Comparison of ENCODE assay signal across 1 cellular context in the genomic region with DNA sequence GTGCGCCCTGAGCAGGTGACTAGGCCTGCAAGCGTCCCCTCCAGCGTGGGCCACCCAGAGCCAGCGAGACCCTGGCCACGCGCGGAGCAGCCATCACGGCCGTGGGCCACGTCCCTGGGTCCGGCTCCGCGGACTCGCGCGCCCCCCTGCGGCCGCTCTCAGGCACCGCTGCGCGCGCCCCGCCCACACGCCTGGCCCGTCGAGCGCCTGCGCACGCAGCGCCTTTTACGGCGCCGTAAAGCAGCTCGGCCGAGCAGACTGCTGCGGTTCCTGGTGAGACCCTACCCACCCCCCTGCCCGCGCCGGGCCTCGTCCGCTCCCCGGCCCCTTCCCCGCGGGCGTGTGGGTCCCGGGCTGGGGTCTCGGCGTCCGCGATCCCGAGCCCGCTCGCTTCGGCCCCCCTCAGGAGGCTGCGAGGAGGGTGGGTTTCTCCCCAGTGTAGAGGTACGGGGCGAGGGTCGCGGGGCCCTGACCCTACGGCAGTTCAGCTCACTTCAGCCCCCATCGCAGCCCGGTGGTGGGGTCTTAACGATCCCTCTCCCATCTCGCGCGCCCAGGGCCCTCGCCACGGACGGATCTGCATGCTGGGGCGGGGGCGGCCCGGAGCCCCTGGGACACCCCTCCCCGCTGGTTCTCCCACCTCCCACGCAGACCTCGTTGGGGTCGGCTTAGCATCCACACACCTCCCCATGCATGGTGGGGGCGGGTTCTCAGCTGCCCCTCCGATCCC.
A peak's percentile ranks its signal among the peaks of the same experiment; 100 is the strongest.
TF ChIP-seq lines count a peak whose summit lies in the region.

A gene (plus strand): TSS at position 228 of the 730 bp plus-strand sequence. CDS start 1,421 bp downstream, outside the sequence.

TF ChIP-seq in GM23338, 12 proteins besides CTCF, POLR2A, EP300 and RAD21 (continued from another document):
- TF ChIP-seq, protein P1, sequence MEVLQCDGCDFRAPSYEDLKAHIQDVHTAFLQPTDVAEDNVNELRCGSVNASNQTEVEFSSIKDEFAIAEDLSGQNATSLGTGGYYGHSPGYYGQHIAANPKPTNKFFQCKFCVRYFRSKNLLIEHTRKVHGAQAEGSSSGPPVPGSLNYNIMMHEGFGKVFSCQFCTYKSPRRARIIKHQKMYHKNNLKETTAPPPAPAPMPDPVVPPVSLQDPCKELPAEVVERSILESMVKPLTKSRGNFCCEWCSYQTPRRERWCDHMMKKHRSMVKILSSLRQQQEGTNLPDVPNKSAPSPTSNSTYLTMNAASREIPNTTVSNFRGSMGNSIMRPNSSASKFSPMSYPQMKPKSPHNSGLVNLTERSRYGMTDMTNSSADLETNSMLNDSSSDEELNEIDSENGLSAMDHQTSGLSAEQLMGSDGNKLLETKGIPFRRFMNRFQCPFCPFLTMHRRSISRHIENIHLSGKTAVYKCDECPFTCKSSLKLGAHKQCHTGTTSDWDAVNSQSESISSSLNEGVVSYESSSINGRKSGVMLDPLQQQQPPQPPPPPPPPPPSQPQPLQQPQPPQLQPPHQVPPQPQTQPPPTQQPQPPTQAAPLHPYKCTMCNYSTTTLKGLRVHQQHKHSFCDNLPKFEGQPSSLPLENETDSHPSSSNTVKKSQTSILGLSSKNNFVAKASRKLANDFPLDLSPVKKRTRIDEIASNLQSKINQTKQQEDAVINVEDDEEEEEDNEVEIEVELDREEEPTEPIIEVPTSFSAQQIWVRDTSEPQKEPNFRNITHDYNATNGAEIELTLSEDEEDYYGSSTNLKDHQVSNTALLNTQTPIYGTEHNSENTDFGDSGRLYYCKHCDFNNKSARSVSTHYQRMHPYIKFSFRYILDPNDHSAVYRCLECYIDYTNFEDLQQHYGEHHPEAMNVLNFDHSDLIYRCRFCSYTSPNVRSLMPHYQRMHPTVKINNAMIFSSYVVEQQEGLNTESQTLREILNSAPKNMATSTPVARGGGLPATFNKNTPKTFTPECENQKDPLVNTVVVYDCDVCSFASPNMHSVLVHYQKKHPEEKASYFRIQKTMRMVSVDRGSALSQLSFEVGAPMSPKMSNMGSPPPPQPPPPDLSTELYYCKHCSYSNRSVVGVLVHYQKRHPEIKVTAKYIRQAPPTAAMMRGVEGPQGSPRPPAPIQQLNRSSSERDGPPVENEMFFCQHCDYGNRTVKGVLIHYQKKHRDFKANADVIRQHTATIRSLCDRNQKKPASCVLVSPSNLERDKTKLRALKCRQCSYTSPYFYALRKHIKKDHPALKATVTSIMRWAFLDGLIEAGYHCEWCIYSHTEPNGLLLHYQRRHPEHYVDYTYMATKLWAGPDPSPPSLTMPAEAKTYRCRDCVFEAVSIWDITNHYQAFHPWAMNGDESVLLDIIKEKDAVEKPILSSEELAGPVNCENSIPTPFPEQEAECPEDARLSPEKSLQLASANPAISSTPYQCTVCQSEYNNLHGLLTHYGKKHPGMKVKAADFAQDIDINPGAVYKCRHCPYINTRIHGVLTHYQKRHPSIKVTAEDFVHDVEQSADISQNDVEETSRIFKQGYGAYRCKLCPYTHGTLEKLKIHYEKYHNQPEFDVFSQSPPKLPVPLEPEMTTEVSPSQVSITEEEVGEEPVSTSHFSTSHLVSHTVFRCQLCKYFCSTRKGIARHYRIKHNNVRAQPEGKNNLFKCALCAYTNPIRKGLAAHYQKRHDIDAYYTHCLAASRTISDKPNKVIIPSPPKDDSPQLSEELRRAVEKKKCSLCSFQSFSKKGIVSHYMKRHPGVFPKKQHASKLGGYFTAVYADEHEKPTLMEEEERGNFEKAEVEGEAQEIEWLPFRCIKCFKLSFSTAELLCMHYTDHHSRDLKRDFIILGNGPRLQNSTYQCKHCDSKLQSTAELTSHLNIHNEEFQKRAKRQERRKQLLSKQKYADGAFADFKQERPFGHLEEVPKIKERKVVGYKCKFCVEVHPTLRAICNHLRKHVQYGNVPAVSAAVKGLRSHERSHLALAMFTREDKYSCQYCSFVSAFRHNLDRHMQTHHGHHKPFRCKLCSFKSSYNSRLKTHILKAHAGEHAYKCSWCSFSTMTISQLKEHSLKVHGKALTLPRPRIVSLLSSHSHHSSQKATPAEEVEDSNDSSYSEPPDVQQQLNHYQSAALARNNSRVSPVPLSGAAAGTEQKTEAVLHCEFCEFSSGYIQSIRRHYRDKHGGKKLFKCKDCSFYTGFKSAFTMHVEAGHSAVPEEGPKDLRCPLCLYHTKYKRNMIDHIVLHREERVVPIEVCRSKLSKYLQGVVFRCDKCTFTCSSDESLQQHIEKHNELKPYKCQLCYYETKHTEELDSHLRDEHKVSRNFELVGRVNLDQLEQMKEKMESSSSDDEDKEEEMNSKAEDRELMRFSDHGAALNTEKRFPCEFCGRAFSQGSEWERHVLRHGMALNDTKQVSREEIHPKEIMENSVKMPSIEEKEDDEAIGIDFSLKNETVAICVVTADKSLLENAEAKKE (CRISPR knock-in tag; IDR thresholded peaks at IDR 0.05), result no peak
- TF ChIP-seq, protein P2, sequence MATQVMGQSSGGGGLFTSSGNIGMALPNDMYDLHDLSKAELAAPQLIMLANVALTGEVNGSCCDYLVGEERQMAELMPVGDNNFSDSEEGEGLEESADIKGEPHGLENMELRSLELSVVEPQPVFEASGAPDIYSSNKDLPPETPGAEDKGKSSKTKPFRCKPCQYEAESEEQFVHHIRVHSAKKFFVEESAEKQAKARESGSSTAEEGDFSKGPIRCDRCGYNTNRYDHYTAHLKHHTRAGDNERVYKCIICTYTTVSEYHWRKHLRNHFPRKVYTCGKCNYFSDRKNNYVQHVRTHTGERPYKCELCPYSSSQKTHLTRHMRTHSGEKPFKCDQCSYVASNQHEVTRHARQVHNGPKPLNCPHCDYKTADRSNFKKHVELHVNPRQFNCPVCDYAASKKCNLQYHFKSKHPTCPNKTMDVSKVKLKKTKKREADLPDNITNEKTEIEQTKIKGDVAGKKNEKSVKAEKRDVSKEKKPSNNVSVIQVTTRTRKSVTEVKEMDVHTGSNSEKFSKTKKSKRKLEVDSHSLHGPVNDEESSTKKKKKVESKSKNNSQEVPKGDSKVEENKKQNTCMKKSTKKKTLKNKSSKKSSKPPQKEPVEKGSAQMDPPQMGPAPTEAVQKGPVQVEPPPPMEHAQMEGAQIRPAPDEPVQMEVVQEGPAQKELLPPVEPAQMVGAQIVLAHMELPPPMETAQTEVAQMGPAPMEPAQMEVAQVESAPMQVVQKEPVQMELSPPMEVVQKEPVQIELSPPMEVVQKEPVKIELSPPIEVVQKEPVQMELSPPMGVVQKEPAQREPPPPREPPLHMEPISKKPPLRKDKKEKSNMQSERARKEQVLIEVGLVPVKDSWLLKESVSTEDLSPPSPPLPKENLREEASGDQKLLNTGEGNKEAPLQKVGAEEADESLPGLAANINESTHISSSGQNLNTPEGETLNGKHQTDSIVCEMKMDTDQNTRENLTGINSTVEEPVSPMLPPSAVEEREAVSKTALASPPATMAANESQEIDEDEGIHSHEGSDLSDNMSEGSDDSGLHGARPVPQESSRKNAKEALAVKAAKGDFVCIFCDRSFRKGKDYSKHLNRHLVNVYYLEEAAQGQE (IDR thresholded peaks at IDR 0.05; ENCODE audit: unreplicated experiment), result no peak
- TF ChIP-seq EZH2phosphoT487 (IDR thresholded peaks at IDR 0.05; ENCODE audit: unreplicated experiment) (no peak), ZNF331 (CRISPR knock-in tag; IDR thresholded peaks at IDR 0.05; ENCODE audit: low read depth) (no peak), STAT1 (IDR thresholded peaks at IDR 0.05; ENCODE audit: unreplicated experiment) (no peak), POLR2AphosphoS5 (IDR thresholded peaks at IDR 0.05; ENCODE audit: low read depth) (peak; percentile 86)
